Comparison of ENCODE assay signal across 3 cellular contexts in genomic region chr1:166271151-166271538, GRCh38.
"Had no signal": no experiment of that assay in that cellular context is flagged by ENCODE, and none has a peak within 500 bp of the region (broad histone marks: within the 10 kb centered on the region; RNA-seq: fewer than 3 reads in every experiment).

No MANE protein-coding gene starts in this region.

- DNase-seq: GDM1, GF-D8 had no signal

- H3K4me3 ChIP-seq: GM12878 had no signal
